8 cellular contexts compared by ENCODE assay signal in genomic region chr1:100326325-100326670, GRCh38. TPM values are rescaled to one million over a fixed set of nuclear protein-coding genes. Genes with fewer than 3 reads are reported as not detected.
DNase-seq lines count a peak whose midpoint lies in the region; ATAC-seq, FAIRE-seq and TF ChIP-seq lines count a peak whose summit lies in the region.
"Not testable (repeated sequence)": the region's sequence is repeated elsewhere in the genome, so short reads cannot be mapped to it uniquely, and the experiment has no call there.

No MANE protein-coding gene starts in this region.

- not testable (repeated sequence) for H4K5ac ChIP-seq in H9 (ENCODE audit: insufficient read length, low read depth, low read length)

- CTCF ChIA-PET in HEK293 (lab: Yijun Ruan, JAX), result interaction anchor here (0.7 kb wide), 2 partner anchors 11 to 26 kb away, joined by 3 read pairs; partner anchors contain the start of gene CDC14A
- CTCF ChIA-PET in WTC11 (lab: Charles Lee); K562 (lab: Yijun Ruan, JAX; ENCODE audit: low intra/inter-chr PET ratio): not testable (repeated sequence)

- H3K27me3 ChIP-seq in H9 (ENCODE audit: insufficient read depth, low read length); K562 (ENCODE audit: control insufficient read depth in 2 of 2, insufficient read depth in 2 of 2, low read length in 2 of 2); iPS-20b (ENCODE audit: insufficient read depth, low read length): not testable (repeated sequence)

- not testable (repeated sequence) for TF ChIP-seq CTCF in C4-2B (conservative IDR thresholded peaks at IDR 0.05); H9 (conservative IDR thresholded peaks at IDR 0.05); HEK293 (tag by site-specific recombination; IDR thresholded peaks at IDR 0.05); WTC11 (IDR thresholded peaks at IDR 0.05); K562 (IDR thresholded peaks at IDR 0.05 in 2 of 3, conservative IDR thresholded peaks at IDR 0.05 in 1 of 3; ENCODE audit: insufficient read depth in 2 of 3, low read depth in 1 of 3, low read length in 3 of 3)

- H3K18ac ChIP-seq in H9 (ENCODE audit: insufficient read length, low read depth, low read length), result peak overlapping the region; percentile 68

- not testable (repeated sequence) for H3K23ac ChIP-seq in H9 (ENCODE audit: insufficient read length, low read depth, low read length)

- BruUV-seq in K562 (replicated peaks; lab: Mats Ljungman, UMichigan), result not testable (repeated sequence)

- H2BK5ac ChIP-seq in H9 (ENCODE audit: insufficient read length, low read length), result not testable (repeated sequence)

- not testable (repeated sequence) for H3K79me2 ChIP-seq in H9 (ENCODE audit: insufficient read depth, low read length); K562 (ENCODE audit: control insufficient read depth, insufficient read depth, low read length)

- H3K4me3 ChIP-seq in HEK293 (ENCODE audit: low read depth, low read length); K562; iPS-20b (ENCODE audit: low read length): not testable (repeated sequence)

- H3K23me2 ChIP-seq in H9 (ENCODE audit: insufficient read length, low read depth, low read length, poor library complexity, severe bottlenecking), result not testable (repeated sequence)

- FAIRE-seq in K562 (lab: Jason Lieb, UNC), result not testable (repeated sequence)

- H2AFZ ChIP-seq in H9 (ENCODE audit: low read length), result not testable (repeated sequence)
- peak overlapping the region; percentile 95; the same call in 1 of the 2 replicates for H2AFZ ChIP-seq in K562 (ENCODE audit: low read depth, low read length)

- not testable (repeated sequence) for H3K9me1 ChIP-seq in K562 (ENCODE audit: control insufficient read depth, insufficient read depth, low read length)

- not testable (repeated sequence) for H3K27me3 Mint-ChIP-seq in H9 (ENCODE audit: low read depth); WTC11 (ENCODE audit: low read depth); activated T-cell treated with anti-CD3 and anti-CD28 coated beads, Interleukin-2, amount 50 U/mL, for 72 hours (ENCODE audit: low read depth)

- not testable (repeated sequence) for H3K36me3 ChIP-seq in HEK293 (ENCODE audit: control insufficient read depth in 2 of 2, insufficient read depth in 1 of 2, low read length in 2 of 2); K562 (ENCODE audit: control insufficient read depth, insufficient read depth, low read length); iPS-20b (ENCODE audit: insufficient read depth, low read depth, low read length)

- not testable (repeated sequence) for H3K36me3 Mint-ChIP-seq in H9 (ENCODE audit: insufficient read depth in 1 of 3, low read depth in 3 of 3); WTC11; activated T-cell treated with anti-CD3 and anti-CD28 coated beads, Interleukin-2, amount 50 U/mL, for 72 hours (ENCODE audit: insufficient read depth in 2 of 2); stimulated activated effector memory CD8-positive, alpha-beta T cell treated with anti-CD3 and anti-CD28 coated beads, Interleukin-12 subunit alpha, Interleukin-12 subunit beta, amount 100 ng/mL, for 72 hours

- H3K4ac ChIP-seq in H9 (ENCODE audit: low read depth, low read length), result not testable (repeated sequence)

- peak overlapping the region; percentile 60 for H2BK20ac ChIP-seq in H9 (ENCODE audit: low read depth, low read length, poor library complexity, severe bottlenecking)

- intact Hi-C loops in K562 (cut with micrococcal nuclease), result not testable (repeated sequence)

- H3T11ph ChIP-seq in H9 (ENCODE audit: low read length), result not testable (repeated sequence)

- peak overlapping the region; percentile 62 for H3K27ac ChIP-seq in C4-2B
- not testable (repeated sequence) for H3K27ac ChIP-seq in H9 (ENCODE audit: insufficient read length, low read depth, low read length); HEK293 (ENCODE audit: extremely low read depth, low read depth, low read length); K562 (ENCODE audit: extremely low read depth, low read depth, low read length)
- H3K27ac ChIP-seq in iPS-20b (ENCODE audit: low read length), result peak overlapping the region; percentile 29

- not testable (repeated sequence) for TF ChIP-seq EP300 in K562 (IDR thresholded peaks at IDR 0.05; ENCODE audit: low read length)

- H3K4me1 Mint-ChIP-seq in H9 (peaks cover 18 to 27% of the 10 kb centered on the region in 2 experiments), WTC11 (peaks cover 26% of the 10 kb centered on the region)
- H3K4me1 Mint-ChIP-seq in activated T-cell treated with anti-CD3 and anti-CD28 coated beads, Interleukin-2, amount 50 U/mL, for 72 hours (ENCODE audit: low read depth), result peaks cover 15% of the 10 kb centered on the region
- H3K4me1 Mint-ChIP-seq in stimulated activated effector memory CD8-positive, alpha-beta T cell treated with anti-CD3 and anti-CD28 coated beads, Interleukin-12 subunit alpha, Interleukin-12 subunit beta, amount 100 ng/mL, for 72 hours, result not testable (repeated sequence)

- H2BK12ac ChIP-seq in H9 (ENCODE audit: insufficient read length, low read depth, low read length), result not testable (repeated sequence)

- not testable (repeated sequence) for H3K4me2 ChIP-seq in H9 (ENCODE audit: insufficient read depth, insufficient read length, low read length)
- peak overlapping the region; percentile 66 for H3K4me2 ChIP-seq in K562 (ENCODE audit: insufficient read depth, low read length)

- H3K4me3 Mint-ChIP-seq in H9; WTC11; activated T-cell treated with anti-CD3 and anti-CD28 coated beads, Interleukin-2, amount 50 U/mL, for 72 hours; stimulated activated effector memory CD8-positive, alpha-beta T cell treated with anti-CD3 and anti-CD28 coated beads, Interleukin-12 subunit alpha, Interleukin-12 subunit beta, amount 100 ng/mL, for 72 hours: not testable (repeated sequence)

- not testable (repeated sequence) for H3K56ac ChIP-seq in H9 (ENCODE audit: insufficient read length, low read depth, low read length)

- DNase-seq in H9; WTC11 (ENCODE audit: low spot score); activated T-cell treated with anti-CD3 and anti-CD28 coated beads, Interleukin-2, amount 50 U/mL, for 72 hours; K562 (ENCODE audit: extremely low read depth in 1 of 4, low spot score in 3 of 4); stimulated activated effector memory CD8-positive, alpha-beta T cell treated with anti-CD3 and anti-CD28 coated beads, Interleukin-12 subunit alpha, Interleukin-12 subunit beta, amount 100 ng/mL, for 72 hours (ENCODE audit: low spot score in 2 of 2): not testable (repeated sequence)

- no CpG with 5 or more reads among the region's 1 CpG for WGBS in H9 (ENCODE audit: extremely low coverage, insufficient read length, low lambda C conversion rate)
- WGBS in K562 (ENCODE audit: insufficient coverage, low coverage, missing lambda C conversion rate), result 0% methylated on average over 1 of the region's 1 CpG

- TF ChIP-seq POLR2A in K562 (conservative IDR thresholded peaks at IDR 0.05), result peak; percentile 68

- not testable (repeated sequence) for H3K4me1 ChIP-seq in H9 (ENCODE audit: insufficient read depth, low read length); HEK293 (ENCODE audit: control insufficient read depth, insufficient read depth, low read length)
- H3K4me1 ChIP-seq in K562 (replicated peaks in 1 of 2; ENCODE audit: control insufficient read depth in 2 of 2, insufficient read depth in 2 of 2, low read length in 2 of 2) (peaks cover 7 to 27% of the 10 kb centered on the region in 2 experiments), iPS-20b (ENCODE audit: insufficient read depth, low read length) (peaks cover 19% of the 10 kb centered on the region)

- H3K14ac ChIP-seq in H9 (ENCODE audit: insufficient read depth, low read length), result not testable (repeated sequence)

- H4K91ac ChIP-seq in H9 (ENCODE audit: insufficient read length, low read depth, low read length), result not testable (repeated sequence)

- not testable (repeated sequence) for H3K9me3 ChIP-seq in H9 (ENCODE audit: control insufficient read depth, low read depth, low read length); HEK293 (ENCODE audit: control insufficient read depth, insufficient read depth, low read depth, low read length); K562 (replicated peaks; ENCODE audit: control insufficient read depth, insufficient read depth, low read depth, low read length); iPS-20b (ENCODE audit: insufficient read depth, low read depth, low read length)

- H3K79me1 ChIP-seq in H9 (ENCODE audit: insufficient read depth, low read depth, low read length, poor library complexity, severe bottlenecking), result not testable (repeated sequence)

- not testable (repeated sequence) for TF ChIP-seq RAD21 in K562 (CRISPR knock-in tag; conservative IDR thresholded peaks at IDR 0.05 in 1 of 2, IDR thresholded peaks at IDR 0.05 in 1 of 2)

- H2BK120ac ChIP-seq in H9 (ENCODE audit: low read depth, low read length, poor library complexity, severe bottlenecking), result not testable (repeated sequence)

- not testable (repeated sequence) for ATAC-seq in WTC11; activated T-cell treated with anti-CD3 and anti-CD28 coated beads, Interleukin-2, amount 50 U/mL, for 72 hours (replicated peaks in 1 of 2); K562; stimulated activated effector memory CD8-positive, alpha-beta T cell treated with anti-CD3 and anti-CD28 coated beads, Interleukin-12 subunit alpha, Interleukin-12 subunit beta, amount 100 ng/mL, for 72 hours

- H4K8ac ChIP-seq in H9 (replicated peaks; ENCODE audit: insufficient read length, low read depth, low read length), result not testable (repeated sequence)

- H4K20me1 ChIP-seq in H9 (ENCODE audit: control insufficient read depth, insufficient read depth, insufficient read length); K562 (replicated peaks; ENCODE audit: control insufficient read depth, insufficient read depth, low read length): not testable (repeated sequence)

- not testable (repeated sequence) for H3K9me3 Mint-ChIP-seq in H9; WTC11; activated T-cell treated with anti-CD3 and anti-CD28 coated beads, Interleukin-2, amount 50 U/mL, for 72 hours; stimulated activated effector memory CD8-positive, alpha-beta T cell treated with anti-CD3 and anti-CD28 coated beads, Interleukin-12 subunit alpha, Interleukin-12 subunit beta, amount 100 ng/mL, for 72 hours

- H2AK5ac ChIP-seq in H9 (ENCODE audit: insufficient read length, low read length), result not testable (repeated sequence)

- H3K9ac ChIP-seq in H9 (ENCODE audit: extremely low read depth, insufficient read length, low read length), result not testable (repeated sequence)
- H3K9ac ChIP-seq in K562 (ENCODE audit: insufficient read depth in 1 of 2, low read depth in 2 of 2, low read length in 2 of 2) (peak overlapping the region in 1 of 2 experiments; percentile 54; a peak in 2 of 4 replicates), iPS-20b (ENCODE audit: low read depth, low read length) (0 out of 2 replicates have a peak overlapping the region, but pooled peaks have one; percentile 45)

- POLR2A ChIA-PET in HEK293 (lab: Yijun Ruan, JAX); WTC11 (lab: Charles Lee): not testable (repeated sequence)
- POLR2A ChIA-PET in K562 (lab: Yijun Ruan, JAX), result interaction anchor here (1.2 to 1.6 kb wide), 4 partner anchors 16 to 27 kb away, joined by 3 to 7 read pairs (median 4); partner anchors contain the start of gene CDC14A

- H3K27ac Mint-ChIP-seq in H9, WTC11: not testable (repeated sequence)
- peak overlapping the region; percentile 82 for H3K27ac Mint-ChIP-seq in activated T-cell treated with anti-CD3 and anti-CD28 coated beads, Interleukin-2, amount 50 U/mL, for 72 hours
- H3K27ac Mint-ChIP-seq in stimulated activated effector memory CD8-positive, alpha-beta T cell treated with anti-CD3 and anti-CD28 coated beads, Interleukin-12 subunit alpha, Interleukin-12 subunit beta, amount 100 ng/mL, for 72 hours, result peak overlapping the region; percentile 16

- in situ Hi-C loops in K562 (cut with MboI), result not testable (repeated sequence)

- not testable (repeated sequence) for H2BK15ac ChIP-seq in H9 (ENCODE audit: low read depth, low read length)

RNA-seq across cellular contexts. Expression of gene CDC14A, which starts 26.0 kb away (rescaled TPM):
- total RNA-seq in H9 (2021), result 8.4 and 8.9 TPM in 2 replicates
- 8.7 to 11.1 TPM (median 10.3 TPM) in 3 replicates for total RNA-seq in WTC11 (2021)
- 10 to 100 TPM; 17.8 to 24.1 TPM for total RNA-seq in activated T-cell treated with anti-CD3 and anti-CD28 coated beads, Interleukin-2, amount 50 U/mL, for 72 hours
- 151 and 280 TPM in 2 replicates for total RNA-seq in K562 (2011; cell fraction: chromatin; rRNA removed; ENCODE audit: low replicate concordance)
- 66.0 and 81.3 TPM in 2 replicates for total RNA-seq in K562 (2011; cell fraction: nucleolus; rRNA removed)
- total RNA-seq in K562 (2011; cell fraction: nucleoplasm; rRNA removed), result 113 TPM in 2 replicates
- total RNA-seq in K562 (2014; rRNA removed), result 20.7 and 23.6 TPM in 2 replicates
- 50.9 and 56.3 TPM in 2 replicates for total RNA-seq in K562 (2014; rRNA removed; fragmentation: Illumina TruSeq; extraction: Trizol)
- total RNA-seq in K562 (2015; rRNA removed; fragmentation: Illumina TruSeq; extraction: Trizol), result 38.7 and 42.7 TPM in 2 replicates
- 28.4 and 30.9 TPM in 2 replicates for total RNA-seq in K562 (2021)
- 32.6 and 45.2 TPM in 2 replicates for polyA plus RNA-seq in K562 (2011; rRNA removed)
- 16.2 and 20.7 TPM in 2 replicates for polyA plus RNA-seq in K562 (2011; cell fraction: cytosol; rRNA removed)
- polyA plus RNA-seq in K562 (2011; cell fraction: nucleus; rRNA removed), result 39.5 and 41.7 TPM in 2 replicates
- 15.2 and 28.1 TPM in 2 replicates for polyA plus RNA-seq in K562 (2012)
- 58.3 and 74.3 TPM in 2 replicates for polyA plus RNA-seq in K562 (2014; fragmentation: Illumina TruSeq; extraction: Trizol)
- 10 to 100 TPM; 17.0 to 33.4 TPM for polyA plus RNA-seq in K562 (2014; fragmentation: Nextera tagmentation; extraction: Ambion mirVana)
- 24.5 and 25.7 TPM in 2 replicates for polyA plus RNA-seq in K562 (2014; rRNA removed)
- 87.6 and 93.7 TPM in 2 replicates for polyA minus RNA-seq in K562 (2011; rRNA and poly(A)+ RNA removed)
- polyA minus RNA-seq in K562 (2011; cell fraction: cytosol; rRNA and poly(A)+ RNA removed), result 21.4 and 28.6 TPM in 2 replicates
- 96.7 and 136 TPM in 2 replicates for polyA minus RNA-seq in K562 (2011; cell fraction: nucleus; rRNA and poly(A)+ RNA removed)
